In genomic region chr19:6481541-6482342, GRCh38 we compare ENCODE assay signal across 9 cellular contexts. TPM values are rescaled to one million over a fixed set of nuclear protein-coding genes. Genes with fewer than 3 reads are reported as not detected.
DNase-seq lines count a peak whose midpoint lies in the region; ATAC-seq, FAIRE-seq and TF ChIP-seq lines count a peak whose summit lies in the region.
"Had no signal": no experiment of that assay in that cellular context is flagged by ENCODE, and none has a peak within 500 bp of the region (broad histone marks: within the 10 kb centered on the region; RNA-seq: fewer than 3 reads in every experiment).

A gene with protein sequence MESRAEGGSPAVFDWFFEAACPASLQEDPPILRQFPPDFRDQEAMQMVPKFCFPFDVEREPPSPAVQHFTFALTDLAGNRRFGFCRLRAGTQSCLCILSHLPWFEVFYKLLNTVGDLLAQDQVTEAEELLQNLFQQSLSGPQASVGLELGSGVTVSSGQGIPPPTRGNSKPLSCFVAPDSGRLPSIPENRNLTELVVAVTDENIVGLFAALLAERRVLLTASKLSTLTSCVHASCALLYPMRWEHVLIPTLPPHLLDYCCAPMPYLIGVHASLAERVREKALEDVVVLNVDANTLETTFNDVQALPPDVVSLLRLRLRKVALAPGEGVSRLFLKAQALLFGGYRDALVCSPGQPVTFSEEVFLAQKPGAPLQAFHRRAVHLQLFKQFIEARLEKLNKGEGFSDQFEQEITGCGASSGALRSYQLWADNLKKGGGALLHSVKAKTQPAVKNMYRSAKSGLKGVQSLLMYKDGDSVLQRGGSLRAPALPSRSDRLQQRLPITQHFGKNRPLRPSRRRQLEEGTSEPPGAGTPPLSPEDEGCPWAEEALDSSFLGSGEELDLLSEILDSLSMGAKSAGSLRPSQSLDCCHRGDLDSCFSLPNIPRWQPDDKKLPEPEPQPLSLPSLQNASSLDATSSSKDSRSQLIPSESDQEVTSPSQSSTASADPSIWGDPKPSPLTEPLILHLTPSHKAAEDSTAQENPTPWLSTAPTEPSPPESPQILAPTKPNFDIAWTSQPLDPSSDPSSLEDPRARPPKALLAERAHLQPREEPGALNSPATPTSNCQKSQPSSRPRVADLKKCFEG (minus strand): TSS chr19:6481787. CDS start chr19:6481695, 92 bp downstream.

- CTCF ChIA-PET in CD8-positive, alpha-beta T cell (lab: Charles Lee), result interaction anchor here (0.6 to 2.7 kb wide), 6 partner anchors 9 to 35 kb away, joined by 3 to 11 read pairs (median 4); no protein-coding TSS in a partner anchor
- CTCF ChIA-PET in Panc1 (lab: Charles Lee), result no interaction called here

- peaks cover 14% of the 10 kb centered on the region for H3K36me3 ChIP-seq in CD8-positive, alpha-beta T cell (ENCODE audit: insufficient read depth, low read length)
- H3K36me3 ChIP-seq in Panc1 (ENCODE audit: control insufficient read depth, insufficient read depth, low read length) (no peaks in the 10 kb centered on the region), heart left ventricle (peaks cover 0 to 4% (median 0%) of the 10 kb centered on the region in 9 donors)

- BruUV-seq in Panc1 (replicated peaks; lab: Mats Ljungman, UMichigan), result no TSS peak

- H3K9me3 Mint-ChIP-seq in CD8-positive, alpha-beta T cell, result no peaks in the 10 kb centered on the region

- peaks cover 33% of the 10 kb centered on the region for H3K4me1 ChIP-seq in CD8-positive, alpha-beta T cell (ENCODE audit: insufficient read depth, low read length)
- H3K4me1 ChIP-seq in Panc1 (ENCODE audit: control insufficient read depth, insufficient read depth, low read length) (no peaks in the 10 kb centered on the region), heart left ventricle (peaks cover 0 to 9% (median 0%) of the 10 kb centered on the region in 12 donors)

- in situ Hi-C loops in Panc1 (cut with HindIII; ENCODE audit: low pct_unique_long_range_greater_than_20kb, low sequenced_read_pairs), result no loop called here

- H3K27me3 ChIP-seq in CD8-positive, alpha-beta T cell (ENCODE audit: insufficient read depth, low read length), result no peaks in the 10 kb centered on the region
- no peaks in the 10 kb centered on the region for H3K27me3 ChIP-seq in Panc1 (ENCODE audit: control insufficient read depth, insufficient read depth, low read length)
- peaks cover under 1 to 38% (median 6%) of the 10 kb centered on the region in 9 donors for H3K27me3 ChIP-seq in heart left ventricle

- H3K27ac ChIP-seq in CD8-positive, alpha-beta T cell (ENCODE audit: low read depth, low read length), result peak within 1 kb of the TSS; percentile 92
- H3K27ac ChIP-seq in Panc1 (ENCODE audit: low read length), result no peak within 1 kb of the TSS
- peak within 1 kb of the TSS in 1 of 12 donors; percentile 88 for H3K27ac ChIP-seq in heart left ventricle

- TF ChIP-seq CTCF in CD8-positive, alpha-beta T cell (IDR thresholded peaks at IDR 0.05), result no peak
- TF ChIP-seq CTCF in Panc1 (IDR thresholded peaks at IDR 0.05) (peak; percentile 76), heart left ventricle (IDR thresholded peaks at IDR 0.05) (peak in 11 of 12 donors; percentile 26 to 48 (median 42))

- peak within 1 kb of the TSS; percentile 96 for H3K27ac Mint-ChIP-seq in CD8-positive, alpha-beta T cell

- peak within 1 kb of the TSS; percentile 98 for H3K4me3 Mint-ChIP-seq in CD8-positive, alpha-beta T cell

- WGBS in heart left ventricle, 4 donors, result 30 to 43% (median 33%) methylated on average over 17 to 24 of the region's 24 CpGs

- intact Hi-C loops in CD8-positive, alpha-beta T cell (cut with DNase I, micrococcal nuclease), result loop anchor here in 1 of 2 experiments (1.0 to 2.0 kb wide), 2 partner anchors 21 to 23 kb away; no protein-coding TSS in a partner anchor
- intact Hi-C loops in Panc1 (cut with micrococcal nuclease; ENCODE audit: unreplicated experiment) (no loop called here), heart left ventricle (cut with DNase I) (no loop called here)

- DNase-seq in CD8-positive, alpha-beta T cell, result peak in 6 of 7 experiments; percentile 61 to 84 (median 70)
- peak; percentile 46 for DNase-seq in H54 (ENCODE audit: insufficient read length, low spot score)
- DNase-seq in Panc1 (ENCODE audit: low read depth, low spot score), result no peak
- peak; percentile 47 for DNase-seq in activated T-helper 9 cell treated with anti-CD3 and anti-CD28 coated beads, Interleukin-2, amount 50 U/mL, for 16 hours (ENCODE audit: low read depth)
- peak in 3 of 5 donors; percentile 24 to 75 (median 41) for DNase-seq in heart left ventricle
- peak in 3 of 4 experiments; percentile 34 to 63 (median 49) for DNase-seq in stimulated activated CD4-positive, alpha-beta T cell treated with anti-CD3 and anti-CD28 coated beads, Interleukin-1b, Interleukin-23, amount 100 ng/mL, for 24 hours (ENCODE audit: low read depth in 4 of 4, low spot score in 1 of 4)
- no peak for DNase-seq in RKO (ENCODE audit: low spot score)

- H3K36me3 Mint-ChIP-seq in CD8-positive, alpha-beta T cell, result peaks cover 15% of the 10 kb centered on the region

- TF ChIP-seq POLR2A in H54 (IDR thresholded peaks at IDR 0.05; ENCODE audit: low read depth, low read length) (no peak), heart left ventricle (IDR thresholded peaks at IDR 0.05) (no peak)

- no peaks in the 10 kb centered on the region for H3K27me3 Mint-ChIP-seq in CD8-positive, alpha-beta T cell (ENCODE audit: low read depth)

- FAIRE-seq in H54 (lab: Jason Lieb, UNC), result no peak

- H3K9me3 ChIP-seq in CD8-positive, alpha-beta T cell (ENCODE audit: low read length), result no peaks in the 10 kb centered on the region
- H3K9me3 ChIP-seq in Panc1 (ENCODE audit: control insufficient read depth, insufficient read depth, low read depth, low read length) (no peaks in the 10 kb centered on the region), heart left ventricle (no peaks in the 10 kb centered on the region)

- POLR2A ChIA-PET in CD8-positive, alpha-beta T cell (lab: Charles Lee), result interaction anchor here (0.6 to 2.7 kb wide), 9 partner anchors 8 to 57 kb away, joined by 3 to 18 read pairs (median 4); partner anchors contain the start of genes CRB3, KHSRP and SLC25A23
- POLR2A ChIA-PET in Panc1 (lab: Charles Lee), result no interaction called here

- H3K4me3 ChIP-seq in CD8-positive, alpha-beta T cell (ENCODE audit: low read depth, low read length), result peak within 1 kb of the TSS; percentile 95
- H3K4me3 ChIP-seq in Panc1 (ENCODE audit: low read depth in 2 of 2, low read length in 2 of 2) (no peak within 1 kb of the TSS), heart left ventricle (peak within 1 kb of the TSS in 9 of 12 donors; percentile 10 to 68 (median 32))

- peak; percentile 88 for ATAC-seq in CD8-positive, alpha-beta T cell
- ATAC-seq in Panc1 (peak; percentile 73), heart left ventricle (peak in 3 of 4 donors; percentile 46 to 73 (median 72)), GM18868 (IDR thresholded peaks at IDR 0.05; ENCODE audit: unreplicated experiment) (no peak)

- peaks cover 38% of the 10 kb centered on the region for H3K4me1 Mint-ChIP-seq in CD8-positive, alpha-beta T cell (ENCODE audit: low read depth)

RNA-seq across cellular contexts. Expression of the gene that starts here (rescaled TPM):
- 10 to 100 TPM; 94.0 to 95.9 TPM for total RNA-seq in CD8-positive, alpha-beta T cell
- total RNA-seq in Panc1 (2021; ENCODE audit: unreplicated experiment) (0.39 TPM), heart left ventricle (1 to 10 TPM in 2 of 9 donors, under 1 TPM in 7; 0.17 to 9.5 (median 0.50) TPM)
- 1.2 TPM for polyA plus RNA-seq in Panc1 (2012; ENCODE audit: insufficient read length)
- polyA plus RNA-seq in heart left ventricle, result under 1 TPM; 0.25 to 0.42 TPM
- total RNA-seq: M059J had no signal

Comparison
In these comparisons a context has a peak if more than half of its experiments do, and no peak if none do; other contexts are left out.
1. RNA of the gene that starts here (total RNA-seq): 94.0 to 95.9 TPM in CD8-positive, alpha-beta T cell; 0.17 to 9.5 TPM in heart left ventricle and 0.39 TPM in Panc1 (single experiment); every median in the first group is over 4 times any median in the second.
2. DNase-seq: peak in CD8-positive, alpha-beta T cell (6 of 7), H54 (single experiment), activated T-helper 9 cell treated with anti-CD3 and anti-CD28 coated beads, Interleukin-2, amount 50 U/mL, for 16 hours (single experiment), heart left ventricle (3 of 5) and stimulated activated CD4-positive, alpha-beta T cell treated with anti-CD3 and anti-CD28 coated beads, Interleukin-1b, Interleukin-23, amount 100 ng/mL, for 24 hours (3 of 4); none in Panc1 (single experiment) and RKO (single experiment).
3. H3K4me3 ChIP-seq: peak in CD8-positive, alpha-beta T cell (single experiment) and heart left ventricle (9 of 12); none in Panc1 (0 of 2).